In genomic region chr17:38257013-38257621, GRCh38 we compare ENCODE assay signal across 8 cellular contexts. TPM values are rescaled to one million over a fixed set of nuclear protein-coding genes. Genes with fewer than 3 reads are reported as not detected.
A peak's percentile ranks its signal among the peaks of the same experiment; 100 is the strongest.
DNase-seq lines count a peak whose midpoint lies in the region; ATAC-seq lines count a peak whose summit lies in the region.
"Not testable (repeated sequence)": the region's sequence is repeated elsewhere in the genome, so short reads cannot be mapped to it uniquely, and the experiment has no call there.

No MANE protein-coding gene starts in this region.

- peak; percentile 71 for ATAC-seq in GM21825 (IDR thresholded peaks at IDR 0.05; ENCODE audit: unreplicated experiment)
- ATAC-seq in naive thymus-derived CD4-positive, alpha-beta T cell = peak; percentile 96

- CTCF ChIA-PET in naive thymus-derived CD4-positive, alpha-beta T cell (lab: Charles Lee) = not testable (repeated sequence)

- not testable (repeated sequence) for H3K4me3 ChIP-seq in naive thymus-derived CD4-positive, alpha-beta T cell (ENCODE audit: low read length)

- not testable (repeated sequence) for H3K9me3 Mint-ChIP-seq in activated T-helper 1 cell treated with anti-CD3 and anti-CD28 coated beads, Interleukin-12 subunit alpha, Interleukin-12 subunit beta, Interleukin-2, Interleukin-4 antibody, amounts not matched to agents 30 ng/mL and 10 ng/mL and 1 ng/mL, durations not matched to agents 14 hours and 24 hours and 36 hours; naive thymus-derived CD4-positive, alpha-beta T cell

- H3K27ac Mint-ChIP-seq in activated T-helper 1 cell treated with anti-CD3 and anti-CD28 coated beads, Interleukin-12 subunit alpha, Interleukin-12 subunit beta, Interleukin-2, Interleukin-4 antibody, amounts not matched to agents 30 ng/mL and 10 ng/mL and 1 ng/mL, durations not matched to agents 14 hours and 24 hours and 36 hours; naive thymus-derived CD4-positive, alpha-beta T cell: not testable (repeated sequence)

- H3K27me3 Mint-ChIP-seq in activated T-helper 1 cell treated with anti-CD3 and anti-CD28 coated beads, Interleukin-12 subunit alpha, Interleukin-12 subunit beta, Interleukin-2, Interleukin-4 antibody, amounts not matched to agents 30 ng/mL and 10 ng/mL and 1 ng/mL, durations not matched to agents 14 hours and 24 hours and 36 hours (ENCODE audit: insufficient read depth); naive thymus-derived CD4-positive, alpha-beta T cell: not testable (repeated sequence)

- H3K4me1 ChIP-seq in naive thymus-derived CD4-positive, alpha-beta T cell (ENCODE audit: control insufficient read depth in 2 of 2, insufficient read depth in 2 of 2, low read length in 2 of 2) = not testable (repeated sequence)

- H3K36me3 Mint-ChIP-seq in activated T-helper 1 cell treated with anti-CD3 and anti-CD28 coated beads, Interleukin-12 subunit alpha, Interleukin-12 subunit beta, Interleukin-2, Interleukin-4 antibody, amounts not matched to agents 30 ng/mL and 10 ng/mL and 1 ng/mL, durations not matched to agents 14 hours and 24 hours and 36 hours (ENCODE audit: low read depth); naive thymus-derived CD4-positive, alpha-beta T cell: not testable (repeated sequence)

- intact Hi-C loops in activated T-helper 1 cell treated with anti-CD3 and anti-CD28 coated beads, Interleukin-12 subunit alpha, Interleukin-12 subunit beta, Interleukin-2, Interleukin-4 antibody, amounts not matched to agents 30 ng/mL and 10 ng/mL and 1 ng/mL, durations not matched to agents 14 hours and 24 hours and 36 hours (cut with micrococcal nuclease); naive thymus-derived CD4-positive, alpha-beta T cell (cut with micrococcal nuclease): not testable (repeated sequence)

- not testable (repeated sequence) for H3K27me3 ChIP-seq in naive thymus-derived CD4-positive, alpha-beta T cell (ENCODE audit: control insufficient read depth in 2 of 2, insufficient read depth in 2 of 2, low read length in 2 of 2)

- not testable (repeated sequence) for H3K36me3 ChIP-seq in naive thymus-derived CD4-positive, alpha-beta T cell (ENCODE audit: control insufficient read depth in 2 of 3, insufficient read depth in 3 of 3, low read length in 3 of 3)

- not testable (repeated sequence) for H3K9me3 ChIP-seq in naive thymus-derived CD4-positive, alpha-beta T cell (ENCODE audit: control insufficient read depth in 2 of 3, low read length in 3 of 3)

- peaks cover 15% of the 10 kb centered on the region for H3K4me1 Mint-ChIP-seq in activated T-helper 1 cell treated with anti-CD3 and anti-CD28 coated beads, Interleukin-12 subunit alpha, Interleukin-12 subunit beta, Interleukin-2, Interleukin-4 antibody, amounts not matched to agents 30 ng/mL and 10 ng/mL and 1 ng/mL, durations not matched to agents 14 hours and 24 hours and 36 hours (ENCODE audit: low read depth)
- H3K4me1 Mint-ChIP-seq in naive thymus-derived CD4-positive, alpha-beta T cell = peaks cover 4 to 17% (median 10%) of the 10 kb centered on the region in 7 donors

- H3K4me3 Mint-ChIP-seq in activated T-helper 1 cell treated with anti-CD3 and anti-CD28 coated beads, Interleukin-12 subunit alpha, Interleukin-12 subunit beta, Interleukin-2, Interleukin-4 antibody, amounts not matched to agents 30 ng/mL and 10 ng/mL and 1 ng/mL, durations not matched to agents 14 hours and 24 hours and 36 hours = peak overlapping the region; percentile 22
- H3K4me3 Mint-ChIP-seq in naive thymus-derived CD4-positive, alpha-beta T cell = peak overlapping the region in 8 of 10 donors; percentile 4 to 82 (median 52)

- DNase-seq in DMS53 treated with DMSO at 0.1 percent for 48 hours (lab: John Stamatoyannopoulos, UW; ENCODE audit: unreplicated experiment) (peak; percentile 39), Kasumi-1 (lab: John Stamatoyannopoulos, UW) (peak; percentile 69 to 84), RPMI8226 (peak; percentile 83), fibroblast of gingiva (ENCODE audit: low read depth) (peak; percentile 84)
- peak; percentile 78 for DNase-seq in activated T-helper 1 cell treated with anti-CD3 and anti-CD28 coated beads, Interleukin-12 subunit alpha, Interleukin-12 subunit beta, Interleukin-2, Interleukin-4 antibody, amounts not matched to agents 30 ng/mL and 10 ng/mL and 1 ng/mL, durations not matched to agents 14 hours and 24 hours and 36 hours (ENCODE audit: low spot score)
- DNase-seq in naive thymus-derived CD4-positive, alpha-beta T cell = peak; percentile 73 to 88 (median 82)
- DNase-seq in stimulated activated CD8-positive, alpha-beta memory T cell treated with anti-CD3 and anti-CD28 coated beads, Interleukin-7, amount 100 ng/mL, for 4 hours (ENCODE audit: low read depth in 2 of 2) = peak; percentile 84 to 90

- H3K27ac ChIP-seq in naive thymus-derived CD4-positive, alpha-beta T cell (ENCODE audit: low read depth, low read length) = peak overlapping the region; percentile 60

- POLR2A ChIA-PET in naive thymus-derived CD4-positive, alpha-beta T cell (lab: Charles Lee) = not testable (repeated sequence)

RNA-seq across cellular contexts. Expression of gene MRPL45, which starts 39.9 kb away (rescaled TPM):
- 41.8 and 43.1 TPM in 2 replicates for total RNA-seq in activated T-helper 1 cell treated with anti-CD3 and anti-CD28 coated beads, Interleukin-12 subunit alpha, Interleukin-12 subunit beta, Interleukin-2, Interleukin-4 antibody, amounts not matched to agents 30 ng/mL and 10 ng/mL and 1 ng/mL, durations not matched to agents 14 hours and 24 hours and 36 hours
- 10 to 100 TPM; 15.7 to 28.6 (median 22.7) TPM for total RNA-seq in naive thymus-derived CD4-positive, alpha-beta T cell
- 10 to 100 TPM; 31.2 to 41.6 TPM for polyA plus RNA-seq in naive thymus-derived CD4-positive, alpha-beta T cell
